ENCODE assay signal across 8 cellular contexts in genomic region chr3:48446425-48447193, GRCh38. TPM values are rescaled to one million over a fixed set of nuclear protein-coding genes. Genes with fewer than 3 reads are reported as not detected.
DNase-seq lines count a peak whose midpoint lies in the region; ATAC-seq and TF ChIP-seq lines count a peak whose summit lies in the region.

ATRIP (plus strand) TSS chr3:48446737; CDS start chr3:48446846, 109 bp downstream.

- H3K27ac ChIP-seq in esophagus squamous epithelium: peak within 1 kb of the TSS; percentile 84 to 98 (median 98)

- H3K9me3 Mint-ChIP-seq in IgD-negative memory B cell: no peaks in the 10 kb centered on the region
- H3K9me3 Mint-ChIP-seq in naive B cell: no peaks in the 10 kb centered on the region
- H3K9me3 Mint-ChIP-seq in stimulated activated effector memory CD8-positive, alpha-beta T cell treated with anti-CD3 and anti-CD28 coated beads, Interleukin-12 subunit alpha, Interleukin-12 subunit beta, amount 100 ng/mL, for 72 hours: no peaks in the 10 kb centered on the region

- H3K4me1 ChIP-seq in esophagus squamous epithelium: peaks cover 21 to 42% (median 25%) of the 10 kb centered on the region in 3 donors

- peak within 1 kb of the TSS; percentile 67 to 98 (median 91) for H3K4me3 ChIP-seq in esophagus squamous epithelium

- H3K27ac Mint-ChIP-seq in IgD-negative memory B cell: peak within 1 kb of the TSS; percentile 93 to 96 (median 95)
- peak within 1 kb of the TSS; percentile 89 to 98 (median 98) for H3K27ac Mint-ChIP-seq in naive B cell
- H3K27ac Mint-ChIP-seq in stimulated activated effector memory CD8-positive, alpha-beta T cell treated with anti-CD3 and anti-CD28 coated beads, Interleukin-12 subunit alpha, Interleukin-12 subunit beta, amount 100 ng/mL, for 72 hours: peak within 1 kb of the TSS; percentile 92

- peak within 1 kb of the TSS; percentile 89 to 99 (median 94) for H3K4me3 Mint-ChIP-seq in IgD-negative memory B cell
- peak within 1 kb of the TSS; percentile 86 to 96 (median 94) for H3K4me3 Mint-ChIP-seq in naive B cell
- H3K4me3 Mint-ChIP-seq in stimulated activated effector memory CD8-positive, alpha-beta T cell treated with anti-CD3 and anti-CD28 coated beads, Interleukin-12 subunit alpha, Interleukin-12 subunit beta, amount 100 ng/mL, for 72 hours: peak within 1 kb of the TSS; percentile 97

- H3K4me1 Mint-ChIP-seq in IgD-negative memory B cell (peaks cover 26 to 30% (median 26%) of the 10 kb centered on the region in 3 donors), naive B cell (peaks cover 24 to 34% (median 32%) of the 10 kb centered on the region in 3 donors)
- peaks cover 33% of the 10 kb centered on the region for H3K4me1 Mint-ChIP-seq in stimulated activated effector memory CD8-positive, alpha-beta T cell treated with anti-CD3 and anti-CD28 coated beads, Interleukin-12 subunit alpha, Interleukin-12 subunit beta, amount 100 ng/mL, for 72 hours

- H3K27me3 ChIP-seq in esophagus squamous epithelium: no peaks in the 10 kb centered on the region

- ATAC-seq in GM21528 (IDR thresholded peaks at IDR 0.05; ENCODE audit: low FRiP score, unreplicated experiment) (peak; percentile 89), naive B cell (ENCODE audit: low read depth in 2 of 2) (peak; percentile 99)
- ATAC-seq in stimulated activated effector memory CD8-positive, alpha-beta T cell treated with anti-CD3 and anti-CD28 coated beads, Interleukin-12 subunit alpha, Interleukin-12 subunit beta, amount 100 ng/mL, for 72 hours: peak; percentile 99

- peak in 3 of 6 experiments; percentile 10 to 31 (median 25) for TF ChIP-seq CTCF in esophagus squamous epithelium (IDR thresholded peaks at IDR 0.05)

- intact Hi-C loops in esophagus squamous epithelium (cut with DNase I): no loop called here

- peak; percentile 24 for DNase-seq in DMS153 (lab: John Stamatoyannopoulos, UW)
- DNase-seq in RPMI7951 (ENCODE audit: low read depth): peak; percentile 90
- peak; percentile 85 for DNase-seq in activated T-helper 1 cell treated with Interleukin-2 at 50 U/mL for 16 hours (ENCODE audit: low read depth)
- peak; percentile 43 for DNase-seq in esophagus squamous epithelium (lab: John Stamatoyannopoulos, UW)
- peak; percentile 86 for DNase-seq in naive B cell
- DNase-seq in stimulated activated effector memory CD8-positive, alpha-beta T cell treated with anti-CD3 and anti-CD28 coated beads, Interleukin-12 subunit alpha, Interleukin-12 subunit beta, amount 100 ng/mL, for 72 hours (ENCODE audit: low spot score in 2 of 2): peak; percentile 88 to 92

- peak in 3 of 4 donors; percentile 35 to 97 (median 95) for TF ChIP-seq POLR2A in esophagus squamous epithelium (IDR thresholded peaks at IDR 0.05)

- H3K27me3 Mint-ChIP-seq in IgD-negative memory B cell (no peaks in the 10 kb centered on the region), naive B cell (no peaks in the 10 kb centered on the region)

- H3K36me3 ChIP-seq in esophagus squamous epithelium: peaks cover 0 to 45% (median 11%) of the 10 kb centered on the region in 3 donors

- no CpG with 5 or more reads among the region's 91 CpGs for WGBS in esophagus squamous epithelium, 2 donors

- H3K9me3 ChIP-seq in esophagus squamous epithelium: no peaks in the 10 kb centered on the region

- no peaks in the 10 kb centered on the region for H3K36me3 Mint-ChIP-seq in IgD-negative memory B cell
- no peaks in the 10 kb centered on the region for H3K36me3 Mint-ChIP-seq in naive B cell
- H3K36me3 Mint-ChIP-seq in stimulated activated effector memory CD8-positive, alpha-beta T cell treated with anti-CD3 and anti-CD28 coated beads, Interleukin-12 subunit alpha, Interleukin-12 subunit beta, amount 100 ng/mL, for 72 hours: peaks cover 65% of the 10 kb centered on the region

RNA-seq across cellular contexts. Expression of gene ATRIP, which starts in this region (rescaled TPM):
- 13.9 TPM for polyA plus RNA-seq in IgD-negative memory B cell
- total RNA-seq in RPMI7951 (2014; rRNA removed; shearing (Covaris generic)): 10.7 and 14.3 TPM in 2 replicates
- 1 to 10 TPM; 4.8 to 8.9 (median 7.1) TPM for total RNA-seq in esophagus squamous epithelium
- 10 to 100 TPM in 1 of 6 donors, 1 to 10 TPM in 5; 7.4 to 11.9 (median 7.7) TPM for polyA plus RNA-seq in naive B cell (ENCODE audit: low read depth in 6 of 6)

Comparison
In these comparisons a context has a peak if more than half of its experiments do, and no peak if none do; other contexts are left out.
1. Peak in every context shown above with its lines: DNase-seq, ATAC-seq, H3K4me3 ChIP-seq and H3K27ac ChIP-seq.
2. DNase-seq: peak in every context shown above with its lines; median percentile 90 in RPMI7951; 90 in stimulated activated effector memory CD8-positive, alpha-beta T cell treated with anti-CD3 and anti-CD28 coated beads, Interleukin-12 subunit alpha, Interleukin-12 subunit beta, amount 100 ng/mL, for 72 hours; 86 in naive B cell; 85 in activated T-helper 1 cell treated with Interleukin-2 at 50 U/mL for 16 hours; 43 in esophagus squamous epithelium; 24 in DMS153.